18 cellular contexts compared by ENCODE assay signal in genomic region chr3:26058774-26059455, GRCh38.
"Had no signal": no experiment of that assay in that cellular context is flagged by ENCODE, and none has a peak within 500 bp of the region (broad histone marks: within the 10 kb centered on the region; RNA-seq: fewer than 3 reads in every experiment).

No MANE protein-coding gene starts in this region.

- H3K36me3 ChIP-seq: adrenal gland, heart left ventricle, thoracic aorta had no signal

- H3K4me3 ChIP-seq: adrenal gland, dorsolateral prefrontal cortex, heart left ventricle, mucosa of descending colon, thoracic aorta had no signal

- H3K4me1 ChIP-seq: adrenal gland, foreskin keratinocyte had no signal

- H3K9me3 ChIP-seq: adrenal gland, heart left ventricle, thoracic aorta had no signal

- ATAC-seq: activated T-cell treated with anti-CD3 and anti-CD28 coated beads, Interleukin-2, amount 50 U/mL, for 4 hours; foreskin keratinocyte; heart left ventricle; left lobe of liver; mucosa of descending colon; natural killer cell; WTC11 had no signal

- H3K27ac ChIP-seq: adrenal gland, foreskin keratinocyte, heart left ventricle, thoracic aorta had no signal

- FAIRE-seq: endothelial cell of umbilical vein had no signal

- H3K4me1 Mint-ChIP-seq: activated CD4-positive, alpha-beta memory T cell treated with anti-CD3 and anti-CD28 coated beads, Interleukin-2, amount 10 ng/mL, durations not matched to agents 7 days and 5 days; activated naive CD4-positive, alpha-beta T cell treated with anti-CD3 and anti-CD28 coated beads, Interleukin-2, amount 50 U/mL, for 24 hours; natural killer cell had no signal

- H3K4me3 Mint-ChIP-seq: activated CD4-positive, alpha-beta memory T cell treated with anti-CD3 and anti-CD28 coated beads, Interleukin-2, amount 10 ng/mL, durations not matched to agents 7 days and 5 days; activated naive CD4-positive, alpha-beta T cell treated with anti-CD3 and anti-CD28 coated beads, Interleukin-2, amount 50 U/mL, for 24 hours; activated T-cell treated with anti-CD3 and anti-CD28 coated beads, Interleukin-2, amount 50 U/mL, for 4 hours; natural killer cell; T-helper 1 cell treated with Interleukin-12 subunit alpha and Interleukin-12 subunit beta and Interleukin-4 antibody, amounts not matched to agents 30 μg/mL and 1 μg/mL, for 36 hours; WTC11 had no signal

- H3K9me3 Mint-ChIP-seq: activated CD4-positive, alpha-beta memory T cell treated with anti-CD3 and anti-CD28 coated beads, Interleukin-2, amount 10 ng/mL, durations not matched to agents 7 days and 5 days; activated T-cell treated with anti-CD3 and anti-CD28 coated beads, Interleukin-2, amount 50 U/mL, for 4 hours; T-helper 1 cell treated with Interleukin-12 subunit alpha and Interleukin-12 subunit beta and Interleukin-4 antibody, amounts not matched to agents 30 μg/mL and 1 μg/mL, for 36 hours had no signal

- H3K36me3 Mint-ChIP-seq: activated naive CD4-positive, alpha-beta T cell treated with anti-CD3 and anti-CD28 coated beads, Interleukin-2, amount 50 U/mL, for 24 hours; natural killer cell; WTC11 had no signal

- H3K27me3 Mint-ChIP-seq: activated CD4-positive, alpha-beta memory T cell treated with anti-CD3 and anti-CD28 coated beads, Interleukin-2, amount 10 ng/mL, durations not matched to agents 7 days and 5 days; activated naive CD4-positive, alpha-beta T cell treated with anti-CD3 and anti-CD28 coated beads, Interleukin-2, amount 50 U/mL, for 24 hours had no signal

- H3K27me3 ChIP-seq: adrenal gland, foreskin keratinocyte, heart left ventricle had no signal

- H3K27ac Mint-ChIP-seq: activated CD4-positive, alpha-beta memory T cell treated with anti-CD3 and anti-CD28 coated beads, Interleukin-2, amount 10 ng/mL, durations not matched to agents 7 days and 5 days; activated naive CD4-positive, alpha-beta T cell treated with anti-CD3 and anti-CD28 coated beads, Interleukin-2, amount 50 U/mL, for 24 hours; natural killer cell; T-helper 1 cell treated with Interleukin-12 subunit alpha and Interleukin-12 subunit beta and Interleukin-4 antibody, amounts not matched to agents 30 μg/mL and 1 μg/mL, for 36 hours; WTC11 had no signal

- DNase-seq: activated CD4-positive, alpha-beta memory T cell treated with anti-CD3 and anti-CD28 coated beads, Interleukin-2, amount 10 ng/mL, durations not matched to agents 7 days and 5 days; activated CD4-positive, alpha-beta T cell treated with anti-CD3 and anti-CD28 coated beads for 4 hours; activated effector memory CD4-positive, alpha-beta T cell treated with anti-CD3 and anti-CD28 coated beads, Interleukin-2, amount 50 U/mL, for 16 hours; activated T-cell treated with anti-CD3 and anti-CD28 coated beads, Interleukin-2, amount 50 U/mL, for 4 hours; adrenal gland; dorsolateral prefrontal cortex; foreskin keratinocyte; heart left ventricle; mucosa of descending colon; natural killer cell; stimulated activated CD4-positive, alpha-beta T cell treated with anti-CD3 and anti-CD28 coated beads, Interleukin-12 subunit alpha, Interleukin-12 subunit beta, amount 100 ng/mL, for 4 hours; stimulated activated CD4-positive, alpha-beta T cell treated with anti-CD3 and anti-CD28 coated beads, Interleukin-2, amount 100 ng/mL, for 24 hours had no signal
